ENCODE assay signal across 8 cellular contexts in genomic region chr2:54522624-54523281, GRCh38.
DNase-seq lines count a peak whose midpoint lies in the region; ATAC-seq lines count a peak whose summit lies in the region.

No MANE protein-coding gene starts in this region.

- DNase-seq in AG20443 (ENCODE audit: low spot score) (peak; percentile 34), NCI-H345 (lab: John Stamatoyannopoulos, UW) (peak; percentile 77), superior temporal gyrus (ENCODE audit: extremely low spot score) (peak; percentile 70)
- DNase-seq in activated CD4-positive, alpha-beta T cell treated with anti-CD3 and anti-CD28 coated beads, Interleukin-2, amount 10 ng/mL, durations not matched to agents 24 days and 14 days, result peak; percentile 90
- DNase-seq in effector CD8-positive, alpha-beta T cell (lab: John Stamatoyannopoulos, UW), result peak; percentile 43
- DNase-seq in naive thymus-derived CD8-positive, alpha-beta T cell, result peak; percentile 45 to 82 (median 73)

- H3K4me1 Mint-ChIP-seq in activated CD4-positive, alpha-beta T cell treated with anti-CD3 and anti-CD28 coated beads, Interleukin-2, amount 10 ng/mL, durations not matched to agents 24 days and 14 days, result peaks cover 17% of the 10 kb centered on the region
- peaks cover 4 to 7% (median 4%) of the 10 kb centered on the region in 4 donors for H3K4me1 Mint-ChIP-seq in naive thymus-derived CD8-positive, alpha-beta T cell

- no peak overlapping the region for H3K4me3 Mint-ChIP-seq in activated CD4-positive, alpha-beta T cell treated with anti-CD3 and anti-CD28 coated beads, Interleukin-2, amount 10 ng/mL, durations not matched to agents 24 days and 14 days
- H3K4me3 Mint-ChIP-seq in naive thymus-derived CD8-positive, alpha-beta T cell, result peak overlapping the region in 4 of 10 donors; percentile 30 to 62 (median 36)

- intact Hi-C loops in activated CD4-positive, alpha-beta T cell treated with anti-CD3 and anti-CD28 coated beads, Interleukin-2, amount 10 ng/mL, durations not matched to agents 24 days and 14 days (cut with micrococcal nuclease), result loop anchor here (1.0 to 10.0 kb wide), 8 partner anchors 84 to 652 kb away; partner anchors contain the start of gene EML6

- peaks cover 21% of the 10 kb centered on the region for H3K27me3 Mint-ChIP-seq in activated CD4-positive, alpha-beta T cell treated with anti-CD3 and anti-CD28 coated beads, Interleukin-2, amount 10 ng/mL, durations not matched to agents 24 days and 14 days
- peaks cover 3 to 15% (median 5%) of the 10 kb centered on the region in 5 donors for H3K27me3 Mint-ChIP-seq in naive thymus-derived CD8-positive, alpha-beta T cell

- H3K36me3 Mint-ChIP-seq in activated CD4-positive, alpha-beta T cell treated with anti-CD3 and anti-CD28 coated beads, Interleukin-2, amount 10 ng/mL, durations not matched to agents 24 days and 14 days (ENCODE audit: low read depth), result no peaks in the 10 kb centered on the region
- no peaks in the 10 kb centered on the region for H3K36me3 Mint-ChIP-seq in naive thymus-derived CD8-positive, alpha-beta T cell

- no peak overlapping the region for H3K27ac Mint-ChIP-seq in activated CD4-positive, alpha-beta T cell treated with anti-CD3 and anti-CD28 coated beads, Interleukin-2, amount 10 ng/mL, durations not matched to agents 24 days and 14 days
- H3K27ac Mint-ChIP-seq in naive thymus-derived CD8-positive, alpha-beta T cell, result peak overlapping the region in 6 of 10 donors; percentile 14 to 93 (median 55)

- ATAC-seq in GM19023 (IDR thresholded peaks at IDR 0.05; ENCODE audit: unreplicated experiment), result peak; percentile 67
- peak; percentile 82 for ATAC-seq in HG03342 (IDR thresholded peaks at IDR 0.05; ENCODE audit: unreplicated experiment)
- peak; percentile 100 for ATAC-seq in naive thymus-derived CD8-positive, alpha-beta T cell

- POLR2A ChIA-PET in naive thymus-derived CD8-positive, alpha-beta T cell (lab: Charles Lee), result interaction anchor here (1.0 to 2.3 kb wide), 6 partner anchors 13 to 182 kb away, joined by 3 to 10 read pairs (median 4); no protein-coding TSS in a partner anchor

- no peaks in the 10 kb centered on the region for H3K9me3 Mint-ChIP-seq in activated CD4-positive, alpha-beta T cell treated with anti-CD3 and anti-CD28 coated beads, Interleukin-2, amount 10 ng/mL, durations not matched to agents 24 days and 14 days
- H3K9me3 Mint-ChIP-seq in naive thymus-derived CD8-positive, alpha-beta T cell, result no peaks in the 10 kb centered on the region

Comparison
In these comparisons a context has a peak if more than half of its experiments do, and no peak if none do; other contexts are left out.
1. Peak in every context shown above with its lines: DNase-seq and ATAC-seq.
2. DNase-seq: peak in every context shown above with its lines; median percentile 90 in activated CD4-positive, alpha-beta T cell treated with anti-CD3 and anti-CD28 coated beads, Interleukin-2, amount 10 ng/mL, durations not matched to agents 24 days and 14 days; 77 in NCI-H345; 73 in naive thymus-derived CD8-positive, alpha-beta T cell; 70 in superior temporal gyrus; 43 in effector CD8-positive, alpha-beta T cell; 34 in AG20443.